In the genomic region with DNA sequence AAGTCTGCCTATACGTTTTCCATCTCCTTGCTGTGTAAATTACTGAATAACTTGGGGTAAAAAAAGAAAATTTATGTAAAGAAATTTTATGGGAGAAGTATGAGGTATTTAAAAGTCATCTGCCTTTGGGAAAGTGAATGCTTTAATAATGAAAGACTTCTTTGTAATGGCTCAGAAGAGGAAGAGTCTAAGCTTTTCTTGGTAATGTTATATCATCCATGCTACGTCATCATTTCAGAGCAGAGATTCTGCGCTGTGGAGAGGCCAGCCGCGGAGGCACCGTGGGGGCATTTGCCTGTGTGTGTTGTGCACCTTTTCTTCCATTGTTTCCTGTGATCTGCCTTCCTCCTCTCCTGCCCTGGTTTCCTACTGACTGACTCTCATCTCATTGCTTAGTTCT, we compare ENCODE assay signal across 17 cellular contexts.
DNase-seq lines count a peak whose midpoint lies in the region; ATAC-seq and TF ChIP-seq lines count a peak whose summit lies in the region.
"Had no signal": no experiment of that assay in that cellular context is flagged by ENCODE, and none has a peak within 500 bp of the region (broad histone marks: within the 10 kb centered on the region; RNA-seq: fewer than 3 reads in every experiment).

No MANE protein-coding gene starts in this region.

- no peak for ATAC-seq in naive thymus-derived CD4-positive, alpha-beta T cell
- ATAC-seq in stimulated activated memory B cell treated with anti-CD40 and anti-IgM and Interleukin-4, amounts not matched to agents 10 μg/mL and 1 μg/mL and 100 μg/mL, for 72 hours: no peak
- ATAC-seq in HG02623 (IDR thresholded peaks at IDR 0.05; ENCODE audit: unreplicated experiment): no peak

- no peak overlapping the region for H3K4me3 Mint-ChIP-seq in activated naive CD8-positive, alpha-beta T cell
- no peak overlapping the region for H3K4me3 Mint-ChIP-seq in activated naive CD8-positive, alpha-beta T cell treated with anti-CD3 and anti-CD28 coated beads for 36 hours
- no peak overlapping the region for H3K4me3 Mint-ChIP-seq in naive thymus-derived CD4-positive, alpha-beta T cell
- H3K4me3 Mint-ChIP-seq in stimulated activated memory B cell treated with anti-CD40 and anti-IgM and Interleukin-4, amounts not matched to agents 10 μg/mL and 1 μg/mL and 100 μg/mL, for 72 hours: no peak overlapping the region
- H3K4me3 Mint-ChIP-seq: B cell had no signal

- CTCF ChIA-PET in naive thymus-derived CD4-positive, alpha-beta T cell (lab: Charles Lee): no interaction called here

- H3K9me3 ChIP-seq in naive thymus-derived CD4-positive, alpha-beta T cell (ENCODE audit: control insufficient read depth in 2 of 3, low read length in 3 of 3): no peaks in the 10 kb centered on the region
- H3K9me3 ChIP-seq in effector memory CD4-positive, alpha-beta T cell (ENCODE audit: control insufficient read depth, low read length): no peaks in the 10 kb centered on the region
- H3K9me3 ChIP-seq: Peyer's patch had no signal

- H3K4me1 Mint-ChIP-seq in activated naive CD8-positive, alpha-beta T cell (ENCODE audit: low read depth): peaks cover 34% of the 10 kb centered on the region
- peaks cover 21% of the 10 kb centered on the region for H3K4me1 Mint-ChIP-seq in activated naive CD8-positive, alpha-beta T cell treated with anti-CD3 and anti-CD28 coated beads for 36 hours
- peaks cover 2 to 37% (median 21%) of the 10 kb centered on the region in 7 donors for H3K4me1 Mint-ChIP-seq in naive thymus-derived CD4-positive, alpha-beta T cell
- no peaks in the 10 kb centered on the region for H3K4me1 Mint-ChIP-seq in stimulated activated memory B cell treated with anti-CD40 and anti-IgM and Interleukin-4, amounts not matched to agents 10 μg/mL and 1 μg/mL and 100 μg/mL, for 72 hours
- H3K4me1 Mint-ChIP-seq: B cell had no signal

- no peaks in the 10 kb centered on the region for H3K27me3 Mint-ChIP-seq in activated naive CD8-positive, alpha-beta T cell
- no peaks in the 10 kb centered on the region for H3K27me3 Mint-ChIP-seq in activated naive CD8-positive, alpha-beta T cell treated with anti-CD3 and anti-CD28 coated beads for 36 hours
- H3K27me3 Mint-ChIP-seq in naive thymus-derived CD4-positive, alpha-beta T cell: no peaks in the 10 kb centered on the region
- no peaks in the 10 kb centered on the region for H3K27me3 Mint-ChIP-seq in stimulated activated memory B cell treated with anti-CD40 and anti-IgM and Interleukin-4, amounts not matched to agents 10 μg/mL and 1 μg/mL and 100 μg/mL, for 72 hours
- H3K27me3 Mint-ChIP-seq: B cell had no signal

- peaks cover 10 to 54% (median 10%) of the 10 kb centered on the region in 3 experiments for H3K36me3 ChIP-seq in naive thymus-derived CD4-positive, alpha-beta T cell (ENCODE audit: control insufficient read depth in 2 of 3, insufficient read depth in 3 of 3, low read length in 3 of 3)
- H3K36me3 ChIP-seq in effector memory CD4-positive, alpha-beta T cell (ENCODE audit: control insufficient read depth, insufficient read depth, low read length): peaks cover 49% of the 10 kb centered on the region

- no peak overlapping the region for H3K4me3 ChIP-seq in naive thymus-derived CD4-positive, alpha-beta T cell (ENCODE audit: low read length)
- no peak overlapping the region for H3K4me3 ChIP-seq in effector memory CD4-positive, alpha-beta T cell (ENCODE audit: insufficient read depth, low read depth, low read length, poor library complexity, severe bottlenecking)
- H3K4me3 ChIP-seq: GM23248, Peyer's patch had no signal

- intact Hi-C loops in naive thymus-derived CD4-positive, alpha-beta T cell (cut with micrococcal nuclease): no loop called here

- no peak for TF ChIP-seq CTCF in VCaP (conservative IDR thresholded peaks at IDR 0.05)

- H3K27ac Mint-ChIP-seq in activated naive CD8-positive, alpha-beta T cell: peak overlapping the region; percentile 86
- no peak overlapping the region for H3K27ac Mint-ChIP-seq in activated naive CD8-positive, alpha-beta T cell treated with anti-CD3 and anti-CD28 coated beads for 36 hours
- peak overlapping the region in 7 of 9 donors; percentile 13 to 88 (median 54) for H3K27ac Mint-ChIP-seq in naive thymus-derived CD4-positive, alpha-beta T cell
- peak overlapping the region; percentile 24 for H3K27ac Mint-ChIP-seq in stimulated activated memory B cell treated with anti-CD40 and anti-IgM and Interleukin-4, amounts not matched to agents 10 μg/mL and 1 μg/mL and 100 μg/mL, for 72 hours
- H3K27ac Mint-ChIP-seq: B cell had no signal

- H3K36me3 Mint-ChIP-seq in activated naive CD8-positive, alpha-beta T cell: peaks cover 24% of the 10 kb centered on the region
- peaks cover 59% of the 10 kb centered on the region for H3K36me3 Mint-ChIP-seq in activated naive CD8-positive, alpha-beta T cell treated with anti-CD3 and anti-CD28 coated beads for 36 hours
- H3K36me3 Mint-ChIP-seq in naive thymus-derived CD4-positive, alpha-beta T cell: peaks cover 34 to 92% (median 81%) of the 10 kb centered on the region in 5 donors
- peaks cover 95% of the 10 kb centered on the region for H3K36me3 Mint-ChIP-seq in stimulated activated memory B cell treated with anti-CD40 and anti-IgM and Interleukin-4, amounts not matched to agents 10 μg/mL and 1 μg/mL and 100 μg/mL, for 72 hours

- H3K4me1 ChIP-seq in naive thymus-derived CD4-positive, alpha-beta T cell (ENCODE audit: control insufficient read depth in 2 of 2, insufficient read depth in 2 of 2, low read length in 2 of 2): no peaks in the 10 kb centered on the region
- H3K4me1 ChIP-seq in effector memory CD4-positive, alpha-beta T cell (ENCODE audit: control insufficient read depth, insufficient read depth, low read length, poor library complexity, severe bottlenecking): no peaks in the 10 kb centered on the region
- H3K4me1 ChIP-seq: Peyer's patch had no signal

- no peaks in the 10 kb centered on the region for H3K27me3 ChIP-seq in naive thymus-derived CD4-positive, alpha-beta T cell (ENCODE audit: control insufficient read depth in 2 of 2, insufficient read depth in 2 of 2, low read length in 2 of 2)
- H3K27me3 ChIP-seq in effector memory CD4-positive, alpha-beta T cell (replicated peaks; ENCODE audit: control insufficient read depth, insufficient read depth, low read length, poor library complexity, severe bottlenecking): no peaks in the 10 kb centered on the region
- H3K27me3 ChIP-seq: Peyer's patch had no signal

- POLR2A ChIA-PET in naive thymus-derived CD4-positive, alpha-beta T cell (lab: Charles Lee): no interaction called here

- H3K27ac ChIP-seq in VCaP: peak overlapping the region; percentile 55
- no peak overlapping the region for H3K27ac ChIP-seq in naive thymus-derived CD4-positive, alpha-beta T cell (ENCODE audit: low read depth, low read length)
- no peak overlapping the region for H3K27ac ChIP-seq in effector memory CD4-positive, alpha-beta T cell (ENCODE audit: insufficient read depth, low read length, poor library complexity, severe bottlenecking)
- H3K27ac ChIP-seq: GM23248, KMS-11, Peyer's patch had no signal

- DNase-seq in activated naive CD8-positive, alpha-beta T cell treated with anti-CD3 and anti-CD28 coated beads for 36 hours: no peak
- no peak for DNase-seq in naive thymus-derived CD4-positive, alpha-beta T cell
- no peak for DNase-seq in effector memory CD4-positive, alpha-beta T cell
- DNase-seq: DMS 273 treated with DMSO at 0.1 percent for 48 hours, NCI-H1092, NCI-H1694, NCI-H446 treated with DMSO at 0.1 percent for 48 hours, NCI-H774, Peyer's patch, Right ventricle myocardium superior had no signal

- no peaks in the 10 kb centered on the region for H3K9me3 Mint-ChIP-seq in activated naive CD8-positive, alpha-beta T cell (ENCODE audit: low read depth)
- no peaks in the 10 kb centered on the region for H3K9me3 Mint-ChIP-seq in activated naive CD8-positive, alpha-beta T cell treated with anti-CD3 and anti-CD28 coated beads for 36 hours
- peaks cover 0 to 6% (median 0%) of the 10 kb centered on the region in 11 donors for H3K9me3 Mint-ChIP-seq in naive thymus-derived CD4-positive, alpha-beta T cell
- H3K9me3 Mint-ChIP-seq in stimulated activated memory B cell treated with anti-CD40 and anti-IgM and Interleukin-4, amounts not matched to agents 10 μg/mL and 1 μg/mL and 100 μg/mL, for 72 hours: no peaks in the 10 kb centered on the region
